In the genomic region with DNA sequence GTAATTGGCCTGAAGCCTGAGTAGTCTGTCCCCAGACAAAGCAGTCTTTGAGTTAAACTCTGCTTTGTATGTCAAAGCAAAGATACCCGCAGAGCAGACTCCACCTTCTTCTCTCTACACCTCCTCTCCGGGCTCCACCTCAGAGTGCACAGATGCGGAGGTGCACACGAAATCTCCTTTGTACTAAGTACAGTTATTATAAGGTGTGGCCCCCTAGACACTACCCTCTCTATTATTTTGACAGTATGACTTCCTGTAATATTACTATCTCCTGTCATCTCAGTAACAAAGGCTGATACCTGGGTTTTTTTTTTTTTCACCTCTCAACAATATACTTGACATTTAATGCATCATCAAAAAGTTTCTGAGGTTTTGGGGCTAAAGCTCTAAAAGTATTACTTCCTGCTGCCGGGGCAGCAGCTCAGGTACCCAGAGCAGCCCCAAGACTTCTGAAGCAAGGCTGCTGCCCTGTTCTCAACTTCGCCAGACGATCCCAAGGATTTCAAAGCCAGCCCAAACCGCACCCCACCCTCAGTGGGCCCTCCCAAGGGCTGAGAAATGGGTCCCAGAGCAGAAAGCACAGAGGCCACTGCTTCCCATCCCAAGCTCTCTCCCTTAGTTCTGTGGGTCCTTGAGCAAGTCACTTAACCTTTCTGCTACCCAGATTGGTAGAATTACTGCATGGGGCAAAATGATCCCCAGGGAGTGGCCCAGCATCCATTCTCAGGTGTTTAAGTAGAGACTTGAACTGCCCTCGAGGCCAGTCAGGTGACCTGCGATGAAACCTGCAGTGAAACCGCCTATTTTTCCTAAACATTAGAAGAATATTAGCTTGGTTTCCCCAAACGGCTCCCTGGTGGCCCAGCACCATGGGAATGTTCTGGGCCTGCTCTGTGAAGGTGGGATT, we compare ENCODE assay signal across 8 cellular contexts.
DNase-seq lines count a peak whose midpoint lies in the region; ATAC-seq and TF ChIP-seq lines count a peak whose summit lies in the region.

No MANE protein-coding gene starts in this region.

- DNase-seq in GM12864 (ENCODE audit: low read depth) (peak; percentile 7), NCI-H69 (lab: John Stamatoyannopoulos, UW) (peak; percentile 0), SIG-M5 treated with dmso at 0.1 percent for 504 hours (lab: John Stamatoyannopoulos, UW; ENCODE audit: unreplicated experiment) (no peak), LoVo (ENCODE audit: low spot score) (no peak), thyroid gland (no peak), HuH-7 (ENCODE audit: low spot score) (no peak)
- peak; percentile 69 to 81 for DNase-seq in activated T-cell treated with anti-CD3 and anti-CD28 coated beads, Interleukin-2, amount 50 U/mL, for 72 hours
- DNase-seq in stimulated activated CD4-positive, alpha-beta T cell treated with anti-CD3 and anti-CD28 coated beads, Interleukin-12 subunit alpha, Interleukin-12 subunit beta, amount 100 ng/mL, for 4 hours, result peak; percentile 47

- peaks cover 3 to 6% of the 10 kb centered on the region in 2 donors for H3K9me3 Mint-ChIP-seq in activated T-cell treated with anti-CD3 and anti-CD28 coated beads, Interleukin-2, amount 50 U/mL, for 72 hours

- H3K27ac Mint-ChIP-seq in activated T-cell treated with anti-CD3 and anti-CD28 coated beads, Interleukin-2, amount 50 U/mL, for 72 hours, result peak overlapping the region; percentile 36

- intact Hi-C loops in thyroid gland (cut with DNase I), result no loop called here

- peaks cover 23 to 37% of the 10 kb centered on the region in 2 donors for H3K4me1 ChIP-seq in thyroid gland

- H3K4me3 Mint-ChIP-seq in activated T-cell treated with anti-CD3 and anti-CD28 coated beads, Interleukin-2, amount 50 U/mL, for 72 hours, result peak overlapping the region; percentile 61 to 69

- H3K36me3 ChIP-seq in thyroid gland, result no peaks in the 10 kb centered on the region

- H3K27me3 Mint-ChIP-seq in activated T-cell treated with anti-CD3 and anti-CD28 coated beads, Interleukin-2, amount 50 U/mL, for 72 hours (ENCODE audit: low read depth), result no peaks in the 10 kb centered on the region

- peaks cover 6 to 15% of the 10 kb centered on the region in 2 donors for H3K36me3 Mint-ChIP-seq in activated T-cell treated with anti-CD3 and anti-CD28 coated beads, Interleukin-2, amount 50 U/mL, for 72 hours (ENCODE audit: insufficient read depth in 2 of 2)

- no peak overlapping the region for H3K27ac ChIP-seq in thyroid gland

- 89% methylated on average over 11 to 12 of the region's 12 CpGs for WGBS in thyroid gland, 2 donors

- H3K27me3 ChIP-seq in thyroid gland, result no peaks in the 10 kb centered on the region

- TF ChIP-seq CTCF in GM12864 (IDR thresholded peaks at IDR 0.05; ENCODE audit: low read depth, low read length, missing control alignments) (no peak), thyroid gland (IDR thresholded peaks at IDR 0.05) (no peak)

- no peaks in the 10 kb centered on the region for H3K9me3 ChIP-seq in thyroid gland

- no peak overlapping the region for H3K4me3 ChIP-seq in GM12864 (ENCODE audit: low read depth, low read length)
- no peak overlapping the region for H3K4me3 ChIP-seq in thyroid gland (replicated peaks in 1 of 3)

- H3K4me1 Mint-ChIP-seq in activated T-cell treated with anti-CD3 and anti-CD28 coated beads, Interleukin-2, amount 50 U/mL, for 72 hours (ENCODE audit: low read depth), result peaks cover 84% of the 10 kb centered on the region

- no peak for TF ChIP-seq POLR2A in thyroid gland (IDR thresholded peaks at IDR 0.05)

- peak; percentile 96 to 98 for ATAC-seq in activated T-cell treated with anti-CD3 and anti-CD28 coated beads, Interleukin-2, amount 50 U/mL, for 72 hours (replicated peaks in 1 of 2)

Comparison
In these comparisons a context has a peak if more than half of its experiments do, and no peak if none do; other contexts are left out.
1. DNase-seq: peak in GM12864 (single experiment), NCI-H69 (single experiment), activated T-cell treated with anti-CD3 and anti-CD28 coated beads, Interleukin-2, amount 50 U/mL, for 72 hours (2 of 2) and stimulated activated CD4-positive, alpha-beta T cell treated with anti-CD3 and anti-CD28 coated beads, Interleukin-12 subunit alpha, Interleukin-12 subunit beta, amount 100 ng/mL, for 4 hours (single experiment); none in SIG-M5 treated with dmso at 0.1 percent for 504 hours (single experiment), LoVo (single experiment), thyroid gland (0 of 2) and HuH-7 (single experiment).